ENCODE assay signal across 7 cellular contexts in the genomic region with DNA sequence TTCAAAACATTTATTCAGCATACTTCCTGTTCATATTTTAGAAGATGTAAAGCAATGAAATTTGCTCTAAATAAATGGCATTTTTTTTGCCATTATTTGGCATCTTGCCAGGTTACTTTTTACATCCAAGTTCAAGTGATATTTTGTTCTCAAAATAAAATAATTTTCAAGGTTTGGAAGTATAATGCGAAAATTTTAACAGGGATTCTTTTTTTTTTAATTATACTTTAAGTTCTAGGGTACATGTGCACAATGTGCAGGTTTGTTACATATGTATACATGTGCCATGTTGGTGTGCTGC. TPM values are rescaled to one million over a fixed set of nuclear protein-coding genes. Genes with fewer than 3 reads are reported as not detected.
A peak's percentile ranks its signal among the peaks of the same experiment; 100 is the strongest.
DNase-seq lines count a peak whose midpoint lies in the region; ATAC-seq, FAIRE-seq and TF ChIP-seq lines count a peak whose summit lies in the region.
"Not testable (repeated sequence)": the region's sequence is repeated elsewhere in the genome, so short reads cannot be mapped to it uniquely, and the experiment has no call there.

No MANE protein-coding gene starts in this region.

- not testable (repeated sequence) for H3K79me2 ChIP-seq in endothelial cell of umbilical vein (ENCODE audit: control insufficient read depth, insufficient read depth, low read length)

- dilution Hi-C loops in endothelial cell of umbilical vein (cut with MboI; ENCODE audit: extremely low pct_ligation_motif_present, low sequenced_read_pairs): not testable (repeated sequence)

- peaks cover 30% of the 10 kb centered on the region for H3K4me1 ChIP-seq in CD4-positive, alpha-beta memory T cell (ENCODE audit: insufficient read depth, low read length)
- H3K4me1 ChIP-seq in endothelial cell of umbilical vein (ENCODE audit: control insufficient read depth, extremely low read depth, insufficient read depth, low read length): not testable (repeated sequence)

- peak overlapping the region in 7 of 8 donors; percentile 56 to 88 (median 74) for H3K4me3 Mint-ChIP-seq in CD4-positive, alpha-beta memory T cell
- H3K4me3 Mint-ChIP-seq in activated CD8-positive, alpha-beta T cell treated with anti-CD3 and anti-CD28 coated beads, Interleukin-2, amount 10 ng/mL, durations not matched to agents 7 days and 5 days: peak overlapping the region; percentile 75
- peak overlapping the region; percentile 77 for H3K4me3 Mint-ChIP-seq in activated naive CD8-positive, alpha-beta T cell treated with anti-CD3 and anti-CD28 coated beads for 36 hours

- H2AFZ ChIP-seq in endothelial cell of umbilical vein (ENCODE audit: low read depth, low read length): not testable (repeated sequence)

- H3K36me3 ChIP-seq in CD4-positive, alpha-beta memory T cell (ENCODE audit: insufficient read depth, low read length); KOPT-K1 (ENCODE audit: insufficient read depth, low read length); endothelial cell of umbilical vein (ENCODE audit: control insufficient read depth in 2 of 2, extremely low read depth in 1 of 2, insufficient read depth in 2 of 2, low read length in 2 of 2): not testable (repeated sequence)

- CTCF ChIA-PET in CD4-positive, alpha-beta memory T cell (lab: Charles Lee; ENCODE audit: partially characterized antibody): interaction anchor here (1.0 kb wide), 1 partner anchor 11 kb away, joined by 3 read pairs; no protein-coding TSS in a partner anchor
- CTCF ChIA-PET in activated CD8-positive, alpha-beta T cell treated with anti-CD3 and anti-CD28 coated beads, Interleukin-2, amount 10 ng/mL, durations not matched to agents 7 days and 5 days (lab: Charles Lee): interaction anchor here (0.9 to 1.8 kb wide), 7 partner anchors 9 to 718 kb away, joined by 3 to 6 read pairs (median 4); no protein-coding TSS in a partner anchor
- CTCF ChIA-PET in endothelial cell of umbilical vein (lab: Charles Lee): interaction anchor here (0.7 to 2.2 kb wide), 6 partner anchors 11 to 49 kb away, joined by 3 to 5 read pairs (median 4); no protein-coding TSS in a partner anchor

- not testable (repeated sequence) for ATAC-seq in SK-N-SH treated with all-trans-retinoic acid at 6 μM for 48 hours; activated CD8-positive, alpha-beta T cell treated with anti-CD3 and anti-CD28 coated beads, Interleukin-2, amount 10 ng/mL, durations not matched to agents 7 days and 5 days

- POLR2A ChIA-PET in CD4-positive, alpha-beta memory T cell (lab: Charles Lee; ENCODE audit: partially characterized antibody): interaction anchor here (0.9 kb wide), 1 partner anchor 115 kb away, joined by 3 read pairs; no protein-coding TSS in a partner anchor
- POLR2A ChIA-PET in activated CD8-positive, alpha-beta T cell treated with anti-CD3 and anti-CD28 coated beads, Interleukin-2, amount 10 ng/mL, durations not matched to agents 7 days and 5 days (lab: Charles Lee); endothelial cell of umbilical vein (lab: Charles Lee): not testable (repeated sequence)

- not testable (repeated sequence) for H3K27me3 ChIP-seq in CD4-positive, alpha-beta memory T cell (ENCODE audit: insufficient read depth, low read length); endothelial cell of umbilical vein (ENCODE audit: control insufficient read depth in 2 of 2, insufficient read depth in 2 of 2, low read length in 2 of 2)

- H3K4me2 ChIP-seq in endothelial cell of umbilical vein (ENCODE audit: insufficient read depth, low read length): not testable (repeated sequence)

- not testable (repeated sequence) for H3K4me3 ChIP-seq in CD4-positive, alpha-beta memory T cell (ENCODE audit: low read length in 2 of 2); endothelial cell of umbilical vein (replicated peaks in 1 of 3; ENCODE audit: insufficient read depth in 1 of 3, low read depth in 1 of 3, low read length in 3 of 3)

- not testable (repeated sequence) for H3K27ac ChIP-seq in CD4-positive, alpha-beta memory T cell (ENCODE audit: low read depth, low read length); endothelial cell of umbilical vein (ENCODE audit: insufficient read depth, low read depth, low read length)
- peak overlapping the region; percentile 83 for H3K27ac ChIP-seq in KOPT-K1 (ENCODE audit: low read depth, low read length, poor library complexity, severe bottlenecking)

- TF ChIP-seq POLR2A in endothelial cell of umbilical vein (IDR thresholded peaks at IDR 0.05; ENCODE audit: low read depth, low read length): not testable (repeated sequence)

- peak overlapping the region; percentile 54 to 92 (median 74) for H3K27ac Mint-ChIP-seq in CD4-positive, alpha-beta memory T cell
- H3K27ac Mint-ChIP-seq in activated CD8-positive, alpha-beta T cell treated with anti-CD3 and anti-CD28 coated beads, Interleukin-2, amount 10 ng/mL, durations not matched to agents 7 days and 5 days: peak overlapping the region; percentile 94
- peak overlapping the region; percentile 95 for H3K27ac Mint-ChIP-seq in activated naive CD8-positive, alpha-beta T cell treated with anti-CD3 and anti-CD28 coated beads for 36 hours

- intact Hi-C loops in CD4-positive, alpha-beta memory T cell (cut with micrococcal nuclease): loop anchor here (5.0 kb wide), 1 partner anchor 49 kb away; no protein-coding TSS in a partner anchor
- intact Hi-C loops in endothelial cell of umbilical vein (cut with micrococcal nuclease): not testable (repeated sequence)

- peak; percentile 73 for FAIRE-seq in endothelial cell of umbilical vein (lab: Jason Lieb, UNC)

- not testable (repeated sequence) for H3K36me3 Mint-ChIP-seq in CD4-positive, alpha-beta memory T cell; activated naive CD8-positive, alpha-beta T cell treated with anti-CD3 and anti-CD28 coated beads for 36 hours
- peaks cover 22% of the 10 kb centered on the region for H3K36me3 Mint-ChIP-seq in activated CD8-positive, alpha-beta T cell treated with anti-CD3 and anti-CD28 coated beads, Interleukin-2, amount 10 ng/mL, durations not matched to agents 7 days and 5 days (ENCODE audit: low read depth)

- not testable (repeated sequence) for DNase-seq in CD4-positive, alpha-beta memory T cell; activated CD8-positive, alpha-beta T cell treated with anti-CD3 and anti-CD28 coated beads, Interleukin-2, amount 10 ng/mL, durations not matched to agents 7 days and 5 days; activated naive CD8-positive, alpha-beta T cell treated with anti-CD3 and anti-CD28 coated beads for 36 hours
- DNase-seq in endothelial cell of umbilical vein (ENCODE audit: low read depth, low spot score) (peak; percentile 18), myocyte (ENCODE audit: low read depth) (peak; percentile 9)

- not testable (repeated sequence) for H3K9me3 ChIP-seq in CD4-positive, alpha-beta memory T cell (ENCODE audit: control insufficient read depth in 1 of 2, low read length in 2 of 2); KOPT-K1 (ENCODE audit: insufficient read depth, low read length, poor library complexity, severe bottlenecking); endothelial cell of umbilical vein (replicated peaks; ENCODE audit: control insufficient read depth, insufficient read depth, low read length)

- H3K9ac ChIP-seq in endothelial cell of umbilical vein (replicated peaks; ENCODE audit: extremely low read depth, insufficient read depth, low read length): not testable (repeated sequence)

- not testable (repeated sequence) for H3K9me1 ChIP-seq in endothelial cell of umbilical vein (replicated peaks; ENCODE audit: control insufficient read depth, extremely low read depth, insufficient read depth, low read length)

- TF ChIP-seq CTCF in endothelial cell of umbilical vein (IDR thresholded peaks at IDR 0.05; ENCODE audit: extremely low read depth in 1 of 2, insufficient read depth in 1 of 2, low read depth in 1 of 2, low read length in 2 of 2): not testable (repeated sequence)

- H3K4me1 Mint-ChIP-seq in CD4-positive, alpha-beta memory T cell: peaks cover 22 to 38% (median 29%) of the 10 kb centered on the region in 4 donors
- H3K4me1 Mint-ChIP-seq in activated CD8-positive, alpha-beta T cell treated with anti-CD3 and anti-CD28 coated beads, Interleukin-2, amount 10 ng/mL, durations not matched to agents 7 days and 5 days (ENCODE audit: low read depth): peaks cover 48% of the 10 kb centered on the region
- peaks cover 46% of the 10 kb centered on the region for H3K4me1 Mint-ChIP-seq in activated naive CD8-positive, alpha-beta T cell treated with anti-CD3 and anti-CD28 coated beads for 36 hours

- H4K20me1 ChIP-seq in endothelial cell of umbilical vein (replicated peaks; ENCODE audit: control insufficient read depth, extremely low read depth, insufficient read depth, low read length): not testable (repeated sequence)

- not testable (repeated sequence) for BruUV-seq in endothelial cell of umbilical vein (replicated peaks; lab: Mats Ljungman, UMichigan)

- not testable (repeated sequence) for H3K9me3 Mint-ChIP-seq in CD4-positive, alpha-beta memory T cell; activated CD8-positive, alpha-beta T cell treated with anti-CD3 and anti-CD28 coated beads, Interleukin-2, amount 10 ng/mL, durations not matched to agents 7 days and 5 days (ENCODE audit: insufficient read depth); activated naive CD8-positive, alpha-beta T cell treated with anti-CD3 and anti-CD28 coated beads for 36 hours

- H3K27me3 Mint-ChIP-seq in CD4-positive, alpha-beta memory T cell; activated CD8-positive, alpha-beta T cell treated with anti-CD3 and anti-CD28 coated beads, Interleukin-2, amount 10 ng/mL, durations not matched to agents 7 days and 5 days (ENCODE audit: low read depth); activated naive CD8-positive, alpha-beta T cell treated with anti-CD3 and anti-CD28 coated beads for 36 hours: not testable (repeated sequence)

RNA-seq across cellular contexts. Expression of gene SLC4A8, which starts 58.9 kb away (rescaled TPM):
- under 1 TPM; 0.47 to 0.69 TPM for total RNA-seq in CD4-positive, alpha-beta memory T cell
- under 1 TPM; 0.14 to 0.77 TPM for polyA plus RNA-seq in CD4-positive, alpha-beta memory T cell
- total RNA-seq in activated CD8-positive, alpha-beta T cell treated with anti-CD3 and anti-CD28 coated beads, Interleukin-2, amount 10 ng/mL, durations not matched to agents 7 days and 5 days: 10 to 100 TPM; 11.4 to 12.6 TPM
- total RNA-seq in activated naive CD8-positive, alpha-beta T cell treated with anti-CD3 and anti-CD28 coated beads for 36 hours: 1 to 10 TPM; 1.3 to 2.1 TPM
- total RNA-seq in endothelial cell of umbilical vein: 7.1 and 9.7 TPM in 2 replicates
- 3.0 and 4.7 TPM in 2 replicates for polyA plus RNA-seq in endothelial cell of umbilical vein
- 2.4 and 3.2 TPM in 2 replicates for polyA plus RNA-seq in endothelial cell of umbilical vein (2011; cell fraction: cytosol; rRNA removed)
- 6.9 and 7.4 TPM in 2 replicates for polyA plus RNA-seq in endothelial cell of umbilical vein (2011; cell fraction: nucleus; rRNA removed)
- polyA plus RNA-seq in endothelial cell of umbilical vein (2012): 2.6 and 5.2 TPM in 2 replicates
- polyA minus RNA-seq in endothelial cell of umbilical vein: 8.2 and 13.0 TPM in 2 replicates
- polyA minus RNA-seq in endothelial cell of umbilical vein (2011; cell fraction: cytosol; rRNA and poly(A)+ RNA removed): not detected
- 9.4 and 11.9 TPM in 2 replicates for polyA minus RNA-seq in endothelial cell of umbilical vein (2011; cell fraction: nucleus; rRNA and poly(A)+ RNA removed)
- total RNA-seq in myocyte: 0.59 and 2.9 TPM in 2 replicates
- 0.64 TPM for polyA plus RNA-seq in myocyte (2012)
